In genomic region chr2:85248741-85249524, GRCh38 we compare ENCODE assay signal across 8 cellular contexts.
A peak's percentile ranks its signal among the peaks of the same experiment; 100 is the strongest.
DNase-seq lines count a peak whose midpoint lies in the region; ATAC-seq and TF ChIP-seq lines count a peak whose summit lies in the region.

No MANE protein-coding gene starts in this region.

- H3K27ac ChIP-seq in body of pancreas (peak overlapping the region; percentile 25 to 55 (median 46)), right cardiac atrium (ENCODE audit: low read length) (peak overlapping the region; percentile 60)

- H3K36me3 ChIP-seq in body of pancreas (replicated peaks in 1 of 2; ENCODE audit: insufficient read depth in 1 of 2, low read depth in 2 of 2) = no peaks in the 10 kb centered on the region

- H3K27me3 ChIP-seq in body of pancreas = no peaks in the 10 kb centered on the region
- no peaks in the 10 kb centered on the region for H3K27me3 ChIP-seq in right cardiac atrium (ENCODE audit: control insufficient read depth, insufficient read depth)

- TF ChIP-seq POLR2A in body of pancreas (IDR thresholded peaks at IDR 0.05) = no peak

- CTCF ChIA-PET in GM10248 (lab: Yijun Ruan, JAX) = interaction anchor here (4.5 kb wide), 1 partner anchor 17 kb away, joined by 19 read pairs; no protein-coding TSS in a partner anchor

- intact Hi-C loops in body of pancreas (cut with DNase I) = no loop called here
- intact Hi-C loops in right cardiac atrium (cut with DNase I) = no loop called here

- H3K4me1 ChIP-seq in body of pancreas (peaks cover 33% of the 10 kb centered on the region), right cardiac atrium (ENCODE audit: control insufficient read depth, insufficient read depth, low read length) (peaks cover 36% of the 10 kb centered on the region)

- peak; percentile 30 for ATAC-seq in body of pancreas
- peak; percentile 66 to 73 for ATAC-seq in right cardiac atrium
- no peak for ATAC-seq in GM21825 (IDR thresholded peaks at IDR 0.05; ENCODE audit: unreplicated experiment)

- TF ChIP-seq CTCF in body of pancreas (IDR thresholded peaks at IDR 0.05) (no peak), GM10248 (IDR thresholded peaks at IDR 0.05; ENCODE audit: control extremely low read depth, extremely low read depth, low read depth, missing control alignments) (no peak)

- no peak overlapping the region for H3K4me3 ChIP-seq in body of pancreas
- no peak overlapping the region for H3K4me3 ChIP-seq in right cardiac atrium (ENCODE audit: low read length)

- POLR2A ChIA-PET in GM10248 (lab: Yijun Ruan, JAX) = no interaction called here

- 37 to 42% methylated on average over 3 to 7 of the region's 7 CpGs for WGBS in body of pancreas, 2 donors
- 35% methylated on average over 7 of the region's 7 CpGs for WGBS in right cardiac atrium

- H3K9me3 ChIP-seq in body of pancreas (no peaks in the 10 kb centered on the region), right cardiac atrium (ENCODE audit: control insufficient read depth, low read length) (no peaks in the 10 kb centered on the region)

- DNase-seq in HS-5 (ENCODE audit: low read depth) (peak; percentile 94), body of pancreas (peak in 2 of 4 donors; percentile 13 to 25), right cardiac atrium (peak in 2 of 3 donors; percentile 42 to 49), smooth muscle cell of the brain vasculature (ENCODE audit: low read depth, low spot score) (peak; percentile 57), NCI-H1105 treated with DMSO at 0.1 percent for 48 hours (lab: John Stamatoyannopoulos, UW) (no peak), GM10248 (ENCODE audit: extremely low spot score) (no peak), germinal center (ENCODE audit: low spot score) (no peak)

Comparison
In these comparisons a context has a peak if more than half of its experiments do, and no peak if none do; other contexts are left out.
1. DNase-seq: peak in HS-5 (single experiment), right cardiac atrium (2 of 3) and smooth muscle cell of the brain vasculature (single experiment); none in NCI-H1105 treated with DMSO at 0.1 percent for 48 hours (single experiment), GM10248 (single experiment) and germinal center (single experiment).